1 cellular context compared by ENCODE assay signal in genomic region chr2:168166902-168167510, GRCh38.
A peak's percentile ranks its signal among the peaks of the same experiment; 100 is the strongest.
TF ChIP-seq lines count a peak whose summit lies in the region.

No MANE protein-coding gene starts in this region.

TF ChIP-seq in HepG2, 621 proteins besides CTCF, POLR2A, EP300 and RAD21 (continued from another document and continues in another):
- TF ChIP-seq, protein P1, sequence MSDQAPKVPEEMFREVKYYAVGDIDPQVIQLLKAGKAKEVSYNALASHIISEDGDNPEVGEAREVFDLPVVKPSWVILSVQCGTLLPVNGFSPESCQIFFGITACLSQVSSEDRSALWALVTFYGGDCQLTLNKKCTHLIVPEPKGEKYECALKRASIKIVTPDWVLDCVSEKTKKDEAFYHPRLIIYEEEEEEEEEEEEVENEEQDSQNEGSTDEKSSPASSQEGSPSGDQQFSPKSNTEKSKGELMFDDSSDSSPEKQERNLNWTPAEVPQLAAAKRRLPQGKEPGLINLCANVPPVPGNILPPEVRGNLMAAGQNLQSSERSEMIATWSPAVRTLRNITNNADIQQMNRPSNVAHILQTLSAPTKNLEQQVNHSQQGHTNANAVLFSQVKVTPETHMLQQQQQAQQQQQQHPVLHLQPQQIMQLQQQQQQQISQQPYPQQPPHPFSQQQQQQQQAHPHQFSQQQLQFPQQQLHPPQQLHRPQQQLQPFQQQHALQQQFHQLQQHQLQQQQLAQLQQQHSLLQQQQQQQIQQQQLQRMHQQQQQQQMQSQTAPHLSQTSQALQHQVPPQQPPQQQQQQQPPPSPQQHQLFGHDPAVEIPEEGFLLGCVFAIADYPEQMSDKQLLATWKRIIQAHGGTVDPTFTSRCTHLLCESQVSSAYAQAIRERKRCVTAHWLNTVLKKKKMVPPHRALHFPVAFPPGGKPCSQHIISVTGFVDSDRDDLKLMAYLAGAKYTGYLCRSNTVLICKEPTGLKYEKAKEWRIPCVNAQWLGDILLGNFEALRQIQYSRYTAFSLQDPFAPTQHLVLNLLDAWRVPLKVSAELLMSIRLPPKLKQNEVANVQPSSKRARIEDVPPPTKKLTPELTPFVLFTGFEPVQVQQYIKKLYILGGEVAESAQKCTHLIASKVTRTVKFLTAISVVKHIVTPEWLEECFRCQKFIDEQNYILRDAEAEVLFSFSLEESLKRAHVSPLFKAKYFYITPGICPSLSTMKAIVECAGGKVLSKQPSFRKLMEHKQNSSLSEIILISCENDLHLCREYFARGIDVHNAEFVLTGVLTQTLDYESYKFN (CRISPR knock-in tag; conservative IDR thresholded peaks at IDR 0.05): peak; percentile 83
- TF ChIP-seq CREB1 (IDR thresholded peaks at IDR 0.05) (peak; percentile 52; the same call in 1 of the 2 replicates), CREB1 (CRISPR knock-in tag; IDR thresholded peaks at IDR 0.05) (peak; percentile 63; the same call in 1 of the 2 replicates), MEF2D (CRISPR knock-in tag; IDR thresholded peaks at IDR 0.05) (peak; percentile 45; the same call in 1 of the 2 replicates), ZNF44 (CRISPR knock-in tag; IDR thresholded peaks at IDR 0.05) (no peak), RARG (CRISPR knock-in tag; IDR thresholded peaks at IDR 0.05; ENCODE audit: low read depth) (no peak), FOXP4 (CRISPR knock-in tag; IDR thresholded peaks at IDR 0.05) (peak; percentile 95), THAP8 (CRISPR knock-in tag; IDR thresholded peaks at IDR 0.05; ENCODE audit: borderline replicate concordance) (no peak), SKI (IDR thresholded peaks at IDR 0.05; ENCODE audit: partially characterized antibody) (no peak), SP4 (CRISPR knock-in tag; IDR thresholded peaks at IDR 0.05) (peak; percentile 49; the same call in 1 of the 2 replicates), FOSL2 (CRISPR knock-in tag; IDR thresholded peaks at IDR 0.05) (peak; percentile 48), HDAC1 (CRISPR knock-in tag; IDR thresholded peaks at IDR 0.05) (peak; percentile 45), ZNF24 (IDR thresholded peaks at IDR 0.05) (no peak), ERF (CRISPR knock-in tag; IDR thresholded peaks at IDR 0.05) (peak; percentile 61; the same call in 1 of the 2 replicates), FOXC1 (CRISPR knock-in tag; IDR thresholded peaks at IDR 0.05; ENCODE audit: borderline replicate concordance) (no peak), ZFP37 (CRISPR knock-in tag; IDR thresholded peaks at IDR 0.05; ENCODE audit: borderline replicate concordance) (0 out of 2 replicates have a peak, but pooled peaks have one; percentile 36), ZNF703 (CRISPR knock-in tag; IDR thresholded peaks at IDR 0.05; ENCODE audit: borderline replicate concordance) (no peak), ZBTB20 (CRISPR knock-in tag; IDR thresholded peaks at IDR 0.05; ENCODE audit: borderline replicate concordance, low read depth) (0 out of 2 replicates have a peak, but pooled peaks have one; percentile 53), ZNF557 (CRISPR knock-in tag; IDR thresholded peaks at IDR 0.05) (0 out of 2 replicates have a peak, but pooled peaks have one; percentile 69), ZMAT5 (CRISPR knock-in tag; IDR thresholded peaks at IDR 0.05; ENCODE audit: borderline replicate concordance, low read depth) (no peak), FOXK1 (CRISPR knock-in tag; IDR thresholded peaks at IDR 0.05; ENCODE audit: borderline replicate concordance, low read depth) (0 out of 2 replicates have a peak, but pooled peaks have one; percentile 23), ZBTB46 (CRISPR knock-in tag; IDR thresholded peaks at IDR 0.05; ENCODE audit: borderline replicate concordance) (no peak), ZNF691 (CRISPR knock-in tag; IDR thresholded peaks at IDR 0.05; ENCODE audit: borderline replicate concordance, low read depth) (no peak), TBL1XR1 (IDR thresholded peaks at IDR 0.05; ENCODE audit: borderline replicate concordance, low read length, partially characterized antibody) (no peak), ZNF331 (CRISPR knock-in tag; IDR thresholded peaks at IDR 0.05) (peak; percentile 75; the same call in 1 of the 2 replicates), ZNF20 (CRISPR knock-in tag; IDR thresholded peaks at IDR 0.05) (no peak), DRAP1 (CRISPR knock-in tag; IDR thresholded peaks at IDR 0.05) (no peak)
- TF ChIP-seq, protein P2, sequence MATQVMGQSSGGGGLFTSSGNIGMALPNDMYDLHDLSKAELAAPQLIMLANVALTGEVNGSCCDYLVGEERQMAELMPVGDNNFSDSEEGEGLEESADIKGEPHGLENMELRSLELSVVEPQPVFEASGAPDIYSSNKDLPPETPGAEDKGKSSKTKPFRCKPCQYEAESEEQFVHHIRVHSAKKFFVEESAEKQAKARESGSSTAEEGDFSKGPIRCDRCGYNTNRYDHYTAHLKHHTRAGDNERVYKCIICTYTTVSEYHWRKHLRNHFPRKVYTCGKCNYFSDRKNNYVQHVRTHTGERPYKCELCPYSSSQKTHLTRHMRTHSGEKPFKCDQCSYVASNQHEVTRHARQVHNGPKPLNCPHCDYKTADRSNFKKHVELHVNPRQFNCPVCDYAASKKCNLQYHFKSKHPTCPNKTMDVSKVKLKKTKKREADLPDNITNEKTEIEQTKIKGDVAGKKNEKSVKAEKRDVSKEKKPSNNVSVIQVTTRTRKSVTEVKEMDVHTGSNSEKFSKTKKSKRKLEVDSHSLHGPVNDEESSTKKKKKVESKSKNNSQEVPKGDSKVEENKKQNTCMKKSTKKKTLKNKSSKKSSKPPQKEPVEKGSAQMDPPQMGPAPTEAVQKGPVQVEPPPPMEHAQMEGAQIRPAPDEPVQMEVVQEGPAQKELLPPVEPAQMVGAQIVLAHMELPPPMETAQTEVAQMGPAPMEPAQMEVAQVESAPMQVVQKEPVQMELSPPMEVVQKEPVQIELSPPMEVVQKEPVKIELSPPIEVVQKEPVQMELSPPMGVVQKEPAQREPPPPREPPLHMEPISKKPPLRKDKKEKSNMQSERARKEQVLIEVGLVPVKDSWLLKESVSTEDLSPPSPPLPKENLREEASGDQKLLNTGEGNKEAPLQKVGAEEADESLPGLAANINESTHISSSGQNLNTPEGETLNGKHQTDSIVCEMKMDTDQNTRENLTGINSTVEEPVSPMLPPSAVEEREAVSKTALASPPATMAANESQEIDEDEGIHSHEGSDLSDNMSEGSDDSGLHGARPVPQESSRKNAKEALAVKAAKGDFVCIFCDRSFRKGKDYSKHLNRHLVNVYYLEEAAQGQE (IDR thresholded peaks at IDR 0.05; ENCODE audit: borderline replicate concordance in 1 of 2, low read depth in 1 of 2, low read length in 2 of 2): peak in 1 of 2 experiments; percentile 51; a peak in 1 of 4 replicates
- TF ChIP-seq, protein P3, sequence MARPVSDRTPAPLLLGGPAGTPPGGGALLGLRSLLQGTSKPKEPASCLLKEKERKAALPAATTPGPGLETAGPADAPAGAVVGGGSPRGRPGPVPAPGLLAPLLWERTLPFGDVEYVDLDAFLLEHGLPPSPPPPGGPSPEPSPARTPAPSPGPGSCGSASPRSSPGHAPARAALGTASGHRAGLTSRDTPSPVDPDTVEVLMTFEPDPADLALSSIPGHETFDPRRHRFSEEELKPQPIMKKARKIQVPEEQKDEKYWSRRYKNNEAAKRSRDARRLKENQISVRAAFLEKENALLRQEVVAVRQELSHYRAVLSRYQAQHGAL (CRISPR knock-in tag; IDR thresholded peaks at IDR 0.05; ENCODE audit: not compliant biosample characterization): no peak
- TF ChIP-seq, protein P4, sequence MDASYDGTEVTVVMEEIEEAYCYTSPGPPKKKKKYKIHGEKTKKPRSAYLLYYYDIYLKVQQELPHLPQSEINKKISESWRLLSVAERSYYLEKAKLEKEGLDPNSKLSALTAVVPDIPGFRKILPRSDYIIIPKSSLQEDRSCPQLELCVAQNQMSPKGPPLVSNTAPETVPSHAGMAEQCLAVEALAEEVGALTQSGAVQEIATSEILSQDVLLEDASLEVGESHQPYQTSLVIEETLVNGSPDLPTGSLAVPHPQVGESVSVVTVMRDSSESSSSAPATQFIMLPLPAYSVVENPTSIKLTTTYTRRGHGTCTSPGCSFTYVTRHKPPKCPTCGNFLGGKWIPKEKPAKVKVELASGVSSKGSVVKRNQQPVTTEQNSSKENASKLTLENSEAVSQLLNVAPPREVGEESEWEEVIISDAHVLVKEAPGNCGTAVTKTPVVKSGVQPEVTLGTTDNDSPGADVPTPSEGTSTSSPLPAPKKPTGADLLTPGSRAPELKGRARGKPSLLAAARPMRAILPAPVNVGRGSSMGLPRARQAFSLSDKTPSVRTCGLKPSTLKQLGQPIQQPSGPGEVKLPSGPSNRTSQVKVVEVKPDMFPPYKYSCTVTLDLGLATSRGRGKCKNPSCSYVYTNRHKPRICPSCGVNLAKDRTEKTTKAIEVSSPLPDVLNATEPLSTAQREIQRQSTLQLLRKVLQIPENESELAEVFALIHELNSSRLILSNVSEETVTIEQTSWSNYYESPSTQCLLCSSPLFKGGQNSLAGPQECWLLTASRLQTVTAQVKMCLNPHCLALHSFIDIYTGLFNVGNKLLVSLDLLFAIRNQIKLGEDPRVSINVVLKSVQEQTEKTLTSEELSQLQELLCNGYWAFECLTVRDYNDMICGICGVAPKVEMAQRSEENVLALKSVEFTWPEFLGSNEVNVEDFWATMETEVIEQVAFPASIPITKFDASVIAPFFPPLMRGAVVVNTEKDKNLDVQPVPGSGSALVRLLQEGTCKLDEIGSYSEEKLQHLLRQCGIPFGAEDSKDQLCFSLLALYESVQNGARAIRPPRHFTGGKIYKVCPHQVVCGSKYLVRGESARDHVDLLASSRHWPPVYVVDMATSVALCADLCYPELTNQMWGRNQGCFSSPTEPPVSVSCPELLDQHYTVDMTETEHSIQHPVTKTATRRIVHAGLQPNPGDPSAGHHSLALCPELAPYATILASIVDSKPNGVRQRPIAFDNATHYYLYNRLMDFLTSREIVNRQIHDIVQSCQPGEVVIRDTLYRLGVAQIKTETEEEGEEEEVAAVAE (CRISPR knock-in tag; IDR thresholded peaks at IDR 0.05; ENCODE audit: borderline replicate concordance): no peak
- TF ChIP-seq, protein P5, sequence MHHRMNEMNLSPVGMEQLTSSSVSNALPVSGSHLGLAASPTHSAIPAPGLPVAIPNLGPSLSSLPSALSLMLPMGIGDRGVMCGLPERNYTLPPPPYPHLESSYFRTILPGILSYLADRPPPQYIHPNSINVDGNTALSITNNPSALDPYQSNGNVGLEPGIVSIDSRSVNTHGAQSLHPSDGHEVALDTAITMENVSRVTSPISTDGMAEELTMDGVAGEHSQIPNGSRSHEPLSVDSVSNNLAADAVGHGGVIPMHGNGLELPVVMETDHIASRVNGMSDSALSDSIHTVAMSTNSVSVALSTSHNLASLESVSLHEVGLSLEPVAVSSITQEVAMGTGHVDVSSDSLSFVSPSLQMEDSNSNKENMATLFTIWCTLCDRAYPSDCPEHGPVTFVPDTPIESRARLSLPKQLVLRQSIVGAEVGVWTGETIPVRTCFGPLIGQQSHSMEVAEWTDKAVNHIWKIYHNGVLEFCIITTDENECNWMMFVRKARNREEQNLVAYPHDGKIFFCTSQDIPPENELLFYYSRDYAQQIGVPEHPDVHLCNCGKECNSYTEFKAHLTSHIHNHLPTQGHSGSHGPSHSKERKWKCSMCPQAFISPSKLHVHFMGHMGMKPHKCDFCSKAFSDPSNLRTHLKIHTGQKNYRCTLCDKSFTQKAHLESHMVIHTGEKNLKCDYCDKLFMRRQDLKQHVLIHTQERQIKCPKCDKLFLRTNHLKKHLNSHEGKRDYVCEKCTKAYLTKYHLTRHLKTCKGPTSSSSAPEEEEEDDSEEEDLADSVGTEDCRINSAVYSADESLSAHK (CRISPR knock-in tag; IDR thresholded peaks at IDR 0.05; ENCODE audit: borderline replicate concordance): no peak
